Comparison of ENCODE assay signal across 8 cellular contexts in the genomic region with DNA sequence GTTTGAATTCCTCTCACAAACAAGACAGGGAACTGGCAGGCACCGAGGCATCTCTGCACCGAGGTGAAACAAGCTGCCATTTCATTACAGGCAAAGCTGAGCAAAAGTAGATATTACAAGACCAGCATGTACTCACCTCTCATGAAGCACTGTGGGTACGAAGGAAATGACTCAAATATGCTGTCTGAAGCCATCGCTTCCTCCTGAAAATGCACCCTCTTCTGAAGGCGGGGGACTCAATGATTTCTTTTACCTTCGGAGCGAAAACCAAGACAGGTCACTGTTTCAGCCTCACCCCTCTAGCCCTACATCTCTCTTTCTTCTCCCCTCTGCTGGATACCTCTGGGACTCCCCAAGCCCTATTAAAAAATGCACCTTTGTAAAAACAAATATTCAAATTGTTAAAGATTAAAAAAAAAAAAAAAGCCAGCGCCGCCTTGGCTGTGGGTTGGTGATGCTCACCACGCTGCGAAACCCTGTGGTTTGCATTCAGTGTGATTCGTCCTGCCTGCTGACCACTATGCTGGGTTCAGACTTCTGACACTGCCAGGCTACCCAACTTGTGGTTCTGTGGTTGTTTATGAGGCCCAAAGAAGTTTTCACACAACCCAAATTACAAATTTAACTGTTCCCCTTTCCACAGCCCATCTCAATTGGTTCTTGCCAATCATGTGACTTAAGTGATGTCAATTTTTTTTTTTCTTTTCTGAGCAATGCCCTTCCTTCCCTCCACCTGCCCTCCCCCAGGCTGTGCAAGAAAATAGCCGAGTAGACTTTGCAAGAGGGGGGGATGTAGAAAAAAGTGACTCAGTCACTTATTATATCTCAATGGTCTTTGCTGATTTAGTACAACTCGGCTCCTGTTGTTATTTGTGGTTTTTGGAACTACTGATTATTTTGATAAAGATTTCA. TPM values are rescaled to one million over a fixed set of nuclear protein-coding genes. Genes with fewer than 3 reads are reported as not detected.
DNase-seq lines count a peak whose midpoint lies in the region; ATAC-seq, FAIRE-seq and TF ChIP-seq lines count a peak whose summit lies in the region.

TSS of gene RUNX1 (minus strand) at position 597 of the 912 bp plus-strand sequence.

- H3K27me3 ChIP-seq in CD4-positive, alpha-beta memory T cell (ENCODE audit: insufficient read depth, low read length) = no peaks in the 10 kb centered on the region
- H3K27me3 ChIP-seq in bronchial epithelial cell (ENCODE audit: control insufficient read depth, insufficient read depth, low read length) = no peaks in the 10 kb centered on the region

- peaks cover 1 to 3% of the 10 kb centered on the region in 2 donors for H3K27me3 Mint-ChIP-seq in CD4-positive, alpha-beta memory T cell

- FAIRE-seq in bronchial epithelial cell (lab: Jason Lieb, UNC) = no peak

- POLR2A ChIA-PET in CD4-positive, alpha-beta memory T cell (lab: Charles Lee; ENCODE audit: partially characterized antibody) = interaction anchor here (0.5 to 21.3 kb wide), 28 partner anchors 22 to 1119 kb away, joined by 3 to 729 read pairs (median 4); no protein-coding TSS in a partner anchor

- peak within 1 kb of the TSS; percentile 92 to 100 (median 99) for H3K27ac Mint-ChIP-seq in CD4-positive, alpha-beta memory T cell
- peak within 1 kb of the TSS; percentile 95 for H3K27ac Mint-ChIP-seq in stimulated activated effector memory CD8-positive, alpha-beta T cell treated with anti-CD3 and anti-CD28 coated beads, Interleukin-12 subunit alpha, Interleukin-12 subunit beta, amount 100 ng/mL, for 72 hours

- peaks cover 38 to 78% (median 55%) of the 10 kb centered on the region in 4 donors for H3K4me1 Mint-ChIP-seq in CD4-positive, alpha-beta memory T cell
- H3K4me1 Mint-ChIP-seq in stimulated activated effector memory CD8-positive, alpha-beta T cell treated with anti-CD3 and anti-CD28 coated beads, Interleukin-12 subunit alpha, Interleukin-12 subunit beta, amount 100 ng/mL, for 72 hours = peaks cover 61% of the 10 kb centered on the region

- peaks cover 0 to 10% (median 2%) of the 10 kb centered on the region in 8 donors for H3K9me3 Mint-ChIP-seq in CD4-positive, alpha-beta memory T cell
- no peaks in the 10 kb centered on the region for H3K9me3 Mint-ChIP-seq in stimulated activated effector memory CD8-positive, alpha-beta T cell treated with anti-CD3 and anti-CD28 coated beads, Interleukin-12 subunit alpha, Interleukin-12 subunit beta, amount 100 ng/mL, for 72 hours

- H3K9me3 ChIP-seq in CD4-positive, alpha-beta memory T cell (ENCODE audit: control insufficient read depth in 1 of 2, low read length in 2 of 2) = no peaks in the 10 kb centered on the region

- peak; percentile 51 for ATAC-seq in GM21390 (IDR thresholded peaks at IDR 0.05; ENCODE audit: unreplicated experiment)
- peak; percentile 76 for ATAC-seq in stimulated activated effector memory CD8-positive, alpha-beta T cell treated with anti-CD3 and anti-CD28 coated beads, Interleukin-12 subunit alpha, Interleukin-12 subunit beta, amount 100 ng/mL, for 72 hours

- CTCF ChIA-PET in CD4-positive, alpha-beta memory T cell (lab: Charles Lee; ENCODE audit: partially characterized antibody) = interaction anchor here (0.6 to 6.4 kb wide), 11 partner anchors 20 to 160 kb away, joined by 3 to 108 read pairs (median 9); no protein-coding TSS in a partner anchor

- intact Hi-C loops in CD4-positive, alpha-beta memory T cell (cut with micrococcal nuclease) = loop anchor here (1.0 to 5.0 kb wide), 10 partner anchors 23 to 1507 kb away; partner anchors contain the start of genes GART, SETD4 and SON

- H3K4me3 Mint-ChIP-seq in CD4-positive, alpha-beta memory T cell = peak within 1 kb of the TSS; percentile 87 to 100 (median 98)
- H3K4me3 Mint-ChIP-seq in stimulated activated effector memory CD8-positive, alpha-beta T cell treated with anti-CD3 and anti-CD28 coated beads, Interleukin-12 subunit alpha, Interleukin-12 subunit beta, amount 100 ng/mL, for 72 hours = peak within 1 kb of the TSS; percentile 84

- H3K4me1 ChIP-seq in CD4-positive, alpha-beta memory T cell (ENCODE audit: insufficient read depth, low read length) = peaks cover 56% of the 10 kb centered on the region

- peak within 1 kb of the TSS; percentile 82 for H3K27ac ChIP-seq in CD4-positive, alpha-beta memory T cell (ENCODE audit: low read depth, low read length)

- peak; percentile 87 to 92 (median 89) for DNase-seq in CD4-positive, alpha-beta memory T cell
- DNase-seq in HS-5 (ENCODE audit: low read depth) (peak; percentile 31), UCSD-AML1 (lab: John Stamatoyannopoulos, UW; ENCODE audit: unreplicated experiment) (peak; percentile 61), bronchial epithelial cell (ENCODE audit: low read depth) (peak; percentile 79), midbrain (lab: John Stamatoyannopoulos, UW) (peak; percentile 28), iPS-NIHi7 (ENCODE audit: extremely low spot score) (no peak)
- DNase-seq in stimulated activated effector memory CD8-positive, alpha-beta T cell treated with anti-CD3 and anti-CD28 coated beads, Interleukin-12 subunit alpha, Interleukin-12 subunit beta, amount 100 ng/mL, for 72 hours (ENCODE audit: low spot score in 2 of 2) = peak; percentile 70 to 92

- no peaks in the 10 kb centered on the region for H3K36me3 ChIP-seq in CD4-positive, alpha-beta memory T cell (ENCODE audit: insufficient read depth, low read length)
- H3K36me3 ChIP-seq in bronchial epithelial cell (ENCODE audit: control insufficient read depth, insufficient read depth, low read length) = no peaks in the 10 kb centered on the region

- no peak for TF ChIP-seq CTCF in bronchial epithelial cell (IDR thresholded peaks at IDR 0.05; ENCODE audit: insufficient read depth, low read length, severe bottlenecking)

- H3K4me3 ChIP-seq in CD4-positive, alpha-beta memory T cell (ENCODE audit: low read length in 2 of 2) = peak within 1 kb of the TSS; percentile 73 to 84
- no peak within 1 kb of the TSS for H3K4me3 ChIP-seq in bronchial epithelial cell (ENCODE audit: low read depth, low read length)

- H3K36me3 Mint-ChIP-seq in CD4-positive, alpha-beta memory T cell = peaks cover 17 to 46% of the 10 kb centered on the region in 2 donors
- H3K36me3 Mint-ChIP-seq in stimulated activated effector memory CD8-positive, alpha-beta T cell treated with anti-CD3 and anti-CD28 coated beads, Interleukin-12 subunit alpha, Interleukin-12 subunit beta, amount 100 ng/mL, for 72 hours = peaks cover 52% of the 10 kb centered on the region

RNA-seq across cellular contexts. Expression of gene RUNX1, which starts in this region (rescaled TPM):
- 10 to 100 TPM; 86.1 to 96.3 TPM for total RNA-seq in CD4-positive, alpha-beta memory T cell
- 10 to 100 TPM in 1 of 2 donors, 1 to 10 TPM in 1; 6.0 to 26.7 TPM for polyA plus RNA-seq in CD4-positive, alpha-beta memory T cell
- total RNA-seq in bronchial epithelial cell = 10.4 and 11.8 TPM in 2 replicates
